ENCODE assay signal across 9 cellular contexts in the genomic region with DNA sequence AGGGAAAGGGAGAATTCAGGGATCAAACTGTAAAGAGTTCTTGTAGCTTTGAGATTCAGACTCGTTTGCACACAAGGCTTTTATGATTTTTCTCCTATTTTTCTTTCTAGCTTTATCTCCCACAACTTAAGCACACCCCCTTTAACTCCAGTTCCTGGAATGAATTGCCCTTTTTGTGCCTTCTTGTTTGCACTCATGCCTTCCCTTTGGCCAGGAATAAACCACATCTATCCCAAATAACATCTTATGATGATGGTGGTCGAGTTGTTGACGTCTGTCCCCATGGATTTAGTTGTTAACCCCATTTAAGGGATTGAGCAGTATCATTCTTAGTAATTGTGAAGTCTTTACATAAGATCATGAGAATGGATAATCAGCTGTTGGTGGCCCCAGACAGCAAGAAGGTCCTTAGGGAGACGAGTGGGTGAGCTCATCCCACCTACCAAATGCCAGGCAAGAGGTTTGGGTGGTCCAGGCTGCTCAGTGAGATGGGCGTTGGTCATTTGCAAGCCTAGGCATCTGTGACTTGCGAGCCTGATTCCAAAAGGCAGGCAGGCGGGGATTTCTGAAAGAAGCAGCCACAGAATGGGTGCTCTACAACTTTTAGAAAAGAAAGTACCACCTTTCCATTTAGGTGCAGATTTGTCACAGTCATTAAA. TPM values are rescaled to one million over a fixed set of nuclear protein-coding genes. Genes with fewer than 3 reads are reported as not detected.
DNase-seq lines count a peak whose midpoint lies in the region; ATAC-seq, FAIRE-seq and TF ChIP-seq lines count a peak whose summit lies in the region.
"Had no signal": no experiment of that assay in that cellular context is flagged by ENCODE, and none has a peak within 500 bp of the region (broad histone marks: within the 10 kb centered on the region; RNA-seq: fewer than 3 reads in every experiment).

No MANE protein-coding gene starts in this region.

- peaks cover 63% of the 10 kb centered on the region for H3K36me3 Mint-ChIP-seq in CD4-positive, alpha-beta T cell (ENCODE audit: low read depth)

- POLR2A ChIA-PET in CD4-positive, alpha-beta T cell (lab: Charles Lee), result interaction anchor here (0.8 to 2.9 kb wide), 4 partner anchors 11 to 221 kb away, joined by 3 to 35 read pairs (median 4); partner anchors contain the start of gene SERPINB1

- H3K27me3 Mint-ChIP-seq in CD4-positive, alpha-beta T cell, result no peaks in the 10 kb centered on the region

- peaks cover 72% of the 10 kb centered on the region for H3K4me1 Mint-ChIP-seq in CD4-positive, alpha-beta T cell (ENCODE audit: low read depth)

- TF ChIP-seq CTCF in CD4-positive, alpha-beta T cell (IDR thresholded peaks at IDR 0.05), result no peak
- no peak for TF ChIP-seq CTCF in neutrophil (IDR thresholded peaks at IDR 0.05)
- no peak for TF ChIP-seq CTCF in D721Med (IDR thresholded peaks at IDR 0.05; ENCODE audit: insufficient read depth, missing control alignments)
- no peak for TF ChIP-seq CTCF in GM13976 (IDR thresholded peaks at IDR 0.05; ENCODE audit: borderline replicate concordance, control extremely low read depth, extremely low read depth, insufficient read depth, missing control alignments)

- H3K9me3 ChIP-seq in CD4-positive, alpha-beta T cell (ENCODE audit: control insufficient read depth, low read length), result no peaks in the 10 kb centered on the region
- H3K9me3 ChIP-seq in effector memory CD4-positive, alpha-beta T cell (ENCODE audit: control insufficient read depth, low read length), result no peaks in the 10 kb centered on the region
- H3K9me3 ChIP-seq in neutrophil, result no peaks in the 10 kb centered on the region

- no peak for ATAC-seq in CD4-positive, alpha-beta T cell (ENCODE audit: poor library complexity)
- no peak for ATAC-seq in GM18519 (IDR thresholded peaks at IDR 0.05; ENCODE audit: low FRiP score, unreplicated experiment)

- H3K36me3 ChIP-seq in effector memory CD4-positive, alpha-beta T cell (ENCODE audit: control insufficient read depth, insufficient read depth, low read length), result peaks cover 21% of the 10 kb centered on the region
- no peaks in the 10 kb centered on the region for H3K36me3 ChIP-seq in neutrophil

- H3K9me3 Mint-ChIP-seq in CD4-positive, alpha-beta T cell, result no peaks in the 10 kb centered on the region

- H3K27me3 ChIP-seq in CD4-positive, alpha-beta T cell (ENCODE audit: control insufficient read depth, insufficient read depth, low read length), result no peaks in the 10 kb centered on the region
- no peaks in the 10 kb centered on the region for H3K27me3 ChIP-seq in effector memory CD4-positive, alpha-beta T cell (replicated peaks; ENCODE audit: control insufficient read depth, insufficient read depth, low read length, poor library complexity, severe bottlenecking)
- no peaks in the 10 kb centered on the region for H3K27me3 ChIP-seq in neutrophil

- peak overlapping the region; percentile 65 for H3K4me3 ChIP-seq in effector memory CD4-positive, alpha-beta T cell (ENCODE audit: insufficient read depth, low read depth, low read length, poor library complexity, severe bottlenecking)
- H3K4me3 ChIP-seq in neutrophil (ENCODE audit: low read depth in 1 of 2, low read length in 1 of 2), result peak overlapping the region; percentile 81 to 91

- DNase-seq in CD4-positive, alpha-beta T cell, result no peak
- peak; percentile 6 for DNase-seq in NAMALWA (ENCODE audit: low spot score)
- no peak for DNase-seq in effector memory CD4-positive, alpha-beta T cell
- no peak for DNase-seq in frontal cortex (ENCODE audit: low spot score in 2 of 2)
- DNase-seq in D721Med (ENCODE audit: insufficient read length, low spot score), result no peak
- DNase-seq in GM13976 (ENCODE audit: low spot score), result no peak
- DNase-seq: occipital lobe had no signal

- CTCF ChIA-PET in CD4-positive, alpha-beta T cell (lab: Charles Lee), result interaction anchor here (1.4 to 2.0 kb wide), 4 partner anchors 17 to 144 kb away, joined by 3 to 6 read pairs (median 4); no protein-coding TSS in a partner anchor

- H3K4me3 Mint-ChIP-seq in CD4-positive, alpha-beta T cell, result peak overlapping the region; percentile 95

- H3K4me1 ChIP-seq in effector memory CD4-positive, alpha-beta T cell (ENCODE audit: control insufficient read depth, insufficient read depth, low read length, poor library complexity, severe bottlenecking), result peaks cover 16% of the 10 kb centered on the region
- peaks cover 44 to 55% of the 10 kb centered on the region in 2 experiments for H3K4me1 ChIP-seq in neutrophil (ENCODE audit: control insufficient read depth in 1 of 2, insufficient read depth in 1 of 2, low read depth in 1 of 2, low read length in 1 of 2)

- H3K27ac Mint-ChIP-seq in CD4-positive, alpha-beta T cell, result peak overlapping the region; percentile 92

- H3K27ac ChIP-seq in CD4-positive, alpha-beta T cell (ENCODE audit: low read depth, low read length), result no peak overlapping the region
- H3K27ac ChIP-seq in effector memory CD4-positive, alpha-beta T cell (ENCODE audit: insufficient read depth, low read length, poor library complexity, severe bottlenecking), result no peak overlapping the region
- H3K27ac ChIP-seq in neutrophil, result no peak overlapping the region

- FAIRE-seq in frontal cortex (lab: Jason Lieb, UNC) (no peak), D721Med (lab: Jason Lieb, UNC) (no peak)

- intact Hi-C loops in CD4-positive, alpha-beta T cell (cut with DNase I, micrococcal nuclease), result loop anchor here (2.0 to 10.0 kb wide), 7 partner anchors 73 to 1255 kb away; partner anchors contain the start of genes GMDS (in 1 of the 2), SERPINB1 (in 1 of the 2) and SLC22A23 (in 1 of the 2)

- in situ Hi-C loops in GM13976 (cut with MboI; ENCODE audit: low sequenced_read_pairs, unreplicated experiment), result no loop called here

RNA-seq across cellular contexts. Expression of gene WRNIP1, which starts 2.3 kb away (rescaled TPM):
- 10 to 100 TPM; 22.4 to 25.2 TPM for total RNA-seq in CD4-positive, alpha-beta T cell
- total RNA-seq in frontal cortex, result 50.1 TPM

RNA-seq across cellular contexts. Expression of gene MYLK4, which starts 16.7 kb away (rescaled TPM):
- total RNA-seq in CD4-positive, alpha-beta T cell, result 1 to 10 TPM; 1.6 to 2.0 TPM
- total RNA-seq in frontal cortex, result 0.41 TPM
